8 cellular contexts compared by ENCODE assay signal in the genomic region with DNA sequence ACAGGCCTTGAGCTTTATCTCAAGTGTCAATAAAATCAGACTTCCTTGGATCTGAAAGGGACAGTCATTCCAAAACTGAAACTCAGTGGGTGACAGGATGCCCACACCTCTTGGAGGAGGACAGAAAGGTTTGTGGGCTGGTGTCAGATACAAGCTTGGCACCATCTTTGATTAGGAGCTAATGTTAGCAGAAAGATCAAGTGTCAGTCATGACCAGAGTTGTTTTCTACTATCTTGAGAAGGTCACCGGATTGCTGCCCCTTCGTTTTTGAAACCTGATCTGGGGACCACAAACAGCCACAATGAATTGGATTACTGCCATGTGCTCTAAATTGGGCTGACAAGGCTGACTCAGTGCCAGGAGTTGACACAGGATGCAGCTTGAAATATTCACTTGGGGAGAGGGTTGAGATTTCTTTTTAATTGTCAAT.
A peak's percentile ranks its signal among the peaks of the same experiment; 100 is the strongest.
DNase-seq lines count a peak whose midpoint lies in the region; ATAC-seq and TF ChIP-seq lines count a peak whose summit lies in the region.

No MANE protein-coding gene starts in this region.

- H3K4me3 ChIP-seq in AG10803 (ENCODE audit: low read length) (no peak overlapping the region), ascending aorta (no peak overlapping the region), mesodermal cell (ENCODE audit: extremely low read depth, insufficient read depth, low read length, poor library complexity, severe bottlenecking) (no peak overlapping the region)

- H3K36me3 ChIP-seq in ascending aorta (no peaks in the 10 kb centered on the region), mesodermal cell (ENCODE audit: control insufficient read depth, insufficient read depth, low read length) (no peaks in the 10 kb centered on the region)

- no peak for TF ChIP-seq CTCF in AG10803 (conservative IDR thresholded peaks at IDR 0.05; ENCODE audit: low read length)
- no peak for TF ChIP-seq CTCF in ascending aorta (IDR thresholded peaks at IDR 0.05)

- ATAC-seq in GM21529 (IDR thresholded peaks at IDR 0.05; ENCODE audit: unreplicated experiment) = peak; percentile 54
- ATAC-seq in GM19324 (IDR thresholded peaks at IDR 0.05; ENCODE audit: low FRiP score, unreplicated experiment) = no peak

- no peaks in the 10 kb centered on the region for H3K27me3 ChIP-seq in ascending aorta

- H3K4me1 ChIP-seq in ascending aorta (peaks cover 6 to 19% of the 10 kb centered on the region in 2 donors), mesodermal cell (ENCODE audit: control insufficient read depth, insufficient read depth, low read length, poor library complexity, severe bottlenecking) (peaks cover 28% of the 10 kb centered on the region)

- intact Hi-C loops in ascending aorta (cut with DNase I) = loop anchor here (2.0 to 10.0 kb wide), 9 partner anchors 73 to 780 kb away; a partner anchor contains a TSS

- H3K27ac ChIP-seq in ascending aorta (peak overlapping the region; percentile 82 to 84), mesodermal cell (ENCODE audit: low read depth, low read length, severe bottlenecking) (peak overlapping the region; percentile 95)

- DNase-seq in AG10803 (ENCODE audit: low read depth) (peak; percentile 40), NCI-H1694 treated with DMSO at 0.1 percent for 48 hours (lab: John Stamatoyannopoulos, UW) (peak; percentile 52), ascending aorta (ENCODE audit: low spot score in 2 of 2) (no peak), C1 segment of cervical spinal cord (lab: John Stamatoyannopoulos, UW) (no peak), KG1 (lab: John Stamatoyannopoulos, UW) (no peak)

- WGBS in mesodermal cell (ENCODE audit: insufficient coverage in 2 of 2), 2 experiments = 54 to 57% methylated on average over 2 of the region's 2 CpGs

- no peaks in the 10 kb centered on the region for H3K9me3 ChIP-seq in ascending aorta
- no peaks in the 10 kb centered on the region for H3K9me3 ChIP-seq in mesodermal cell (ENCODE audit: control insufficient read depth, low read length)

Comparison
In these comparisons a context has a peak if more than half of its experiments do, and no peak if none do; other contexts are left out.
1. DNase-seq: peak in AG10803 (single experiment) and NCI-H1694 treated with DMSO at 0.1 percent for 48 hours (single experiment); none in ascending aorta (0 of 2), C1 segment of cervical spinal cord (0 of 14) and KG1 (single experiment).